ENCODE assay signal across 23 cellular contexts in genomic region chr5:176732306-176732705, GRCh38.
"Had no signal": no experiment of that assay in that cellular context is flagged by ENCODE, and none has a peak within 500 bp of the region (broad histone marks: within the 10 kb centered on the region; RNA-seq: fewer than 3 reads in every experiment).

No MANE protein-coding gene starts in this region.

- H3K4me1 ChIP-seq: body of pancreas, gastrocnemius medialis, left lung, prostate gland, stomach had no signal

- H3K36me3 ChIP-seq: gastrocnemius medialis, heart right ventricle, left lung, prostate gland, stomach had no signal

- H3K9me3 ChIP-seq: body of pancreas, gastrocnemius medialis, mucosa of descending colon, prostate gland, SK-N-SH had no signal

- H3K4me2 ChIP-seq: SK-N-SH had no signal

- H3K27me3 ChIP-seq: body of pancreas had no signal

- H3K9me3 Mint-ChIP-seq: central memory CD8-positive, alpha-beta T cell; dendritic cell treated with granulocyte-macrophage colony-stimulating factor and Interleukin-4, amounts not matched to agents 40 ng/mL and 50 ng/mL, for 4 days; effector memory CD8-positive, alpha-beta T cell; memory B cell had no signal

- H3K4me3 Mint-ChIP-seq: activated naive CD8-positive, alpha-beta T cell; central memory CD8-positive, alpha-beta T cell; dendritic cell treated with granulocyte-macrophage colony-stimulating factor and Interleukin-4, amounts not matched to agents 40 ng/mL and 50 ng/mL, for 4 days; effector memory CD8-positive, alpha-beta T cell; memory B cell; naive thymus-derived CD4-positive, alpha-beta T cell; T-cell had no signal

- H3K27ac ChIP-seq: body of pancreas, gastrocnemius medialis, heart right ventricle, left lung, prostate gland, stomach had no signal

- ATAC-seq: activated CD4-positive, CD25-positive, alpha-beta regulatory T cell treated with anti-CD3 and anti-CD28 coated beads, Interleukin-2, amount 50 U/mL, for 24 hours; body of pancreas; effector memory CD8-positive, alpha-beta T cell; gastrocnemius medialis; heart right ventricle; left lung; mucosa of descending colon; naive thymus-derived CD4-positive, alpha-beta T cell; right cardiac atrium; T-cell had no signal

- H3K4me3 ChIP-seq: body of pancreas, gastrocnemius medialis, heart right ventricle, left lung, mucosa of descending colon, prostate gland, stomach had no signal

- H3K4me1 Mint-ChIP-seq: central memory CD8-positive, alpha-beta T cell; memory B cell; T-cell had no signal

- H3K27ac Mint-ChIP-seq: activated naive CD8-positive, alpha-beta T cell; dendritic cell treated with granulocyte-macrophage colony-stimulating factor and Interleukin-4, amounts not matched to agents 40 ng/mL and 50 ng/mL, for 4 days; memory B cell; T-cell had no signal

- FAIRE-seq: kidney had no signal

- DNase-seq: activated CD4-positive, alpha-beta T cell treated with anti-CD3 and anti-CD28 coated beads, Interleukin-2, amount 50 U/mL, for 4 hours; amniotic stem cell; body of pancreas; effector memory CD8-positive, alpha-beta T cell; erythroblast; gastrocnemius medialis; heart right ventricle; kidney; naive thymus-derived CD4-positive, alpha-beta T cell; occipital lobe; right cardiac atrium; stomach; T-cell; T-helper 9 cell had no signal

- H3K36me3 Mint-ChIP-seq: activated naive CD8-positive, alpha-beta T cell; memory B cell; T-cell had no signal

- H3K9ac ChIP-seq: SK-N-SH had no signal
